ENCODE assay signal across 1 cellular context in the genomic region with DNA sequence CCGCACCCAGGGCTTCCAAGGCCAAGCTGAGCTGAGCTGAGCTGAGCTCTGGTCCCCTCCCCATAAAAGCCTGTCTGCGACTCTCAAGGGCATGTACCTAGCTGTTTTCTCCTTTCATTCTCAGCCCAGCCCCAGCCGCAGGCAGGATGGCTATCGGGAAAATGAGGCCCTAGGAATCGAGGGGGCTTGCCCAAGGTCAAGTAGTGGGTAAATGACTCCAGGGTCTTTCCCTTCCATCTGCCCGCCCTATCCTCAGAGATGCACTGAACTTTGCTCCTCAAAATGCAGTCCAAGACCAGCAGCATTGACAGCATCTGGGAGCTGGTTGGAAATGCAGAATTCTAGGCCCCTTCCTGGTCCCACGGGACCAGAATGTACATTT.
TF ChIP-seq lines count a peak whose summit lies in the region.

No MANE protein-coding gene starts in this region.

TF ChIP-seq in H1, 55 proteins besides CTCF, POLR2A, EP300 and RAD21:
- TF ChIP-seq TBP (IDR thresholded peaks at IDR 0.05; ENCODE audit: low read depth, low read length) = no peak
- no peak for TF ChIP-seq EGR1 (IDR thresholded peaks at IDR 0.05; ENCODE audit: borderline replicate concordance, low read depth, low read length)
- no peak for TF ChIP-seq YY1 (IDR thresholded peaks at IDR 0.05; ENCODE audit: low read depth, low read length)
- TF ChIP-seq TAF1 (IDR thresholded peaks at IDR 0.05; ENCODE audit: low read depth, low read length) = no peak
- no peak for TF ChIP-seq FOSL1 (IDR thresholded peaks at IDR 0.05; ENCODE audit: insufficient read depth, low read depth, low read length)
- no peak for TF ChIP-seq SIN3A (conservative IDR thresholded peaks at IDR 0.05 in 1 of 2, IDR thresholded peaks at IDR 0.05 in 1 of 2; ENCODE audit: low read depth in 1 of 2, low read length in 2 of 2)
- no peak for TF ChIP-seq CTBP2 (IDR thresholded peaks at IDR 0.05; ENCODE audit: borderline replicate concordance, insufficient read depth, insufficient read length, low read length)
- TF ChIP-seq SIRT6 (IDR thresholded peaks at IDR 0.05; ENCODE audit: low read length) = no peak
- TF ChIP-seq CBX8 (IDR thresholded peaks at IDR 0.05; ENCODE audit: borderline replicate concordance, low read depth, low read length) = no peak
- TF ChIP-seq ZNF274 (IDR thresholded peaks at IDR 0.05; ENCODE audit: borderline replicate concordance, extremely low read depth, low read length) = no peak
- TF ChIP-seq GTF2F1 (IDR thresholded peaks at IDR 0.05; ENCODE audit: borderline replicate concordance, low read depth, low read length) = no peak
- TF ChIP-seq ASH2L (IDR thresholded peaks at IDR 0.05; ENCODE audit: low read length) = no peak
- no peak for TF ChIP-seq BACH1 (IDR thresholded peaks at IDR 0.05; ENCODE audit: low read length)
- no peak for TF ChIP-seq RFX5 (IDR thresholded peaks at IDR 0.05; ENCODE audit: borderline replicate concordance, low read depth, low read length)
- TF ChIP-seq TCF12 (IDR thresholded peaks at IDR 0.05; ENCODE audit: low read depth, low read length) = no peak
- TF ChIP-seq, protein P1, sequence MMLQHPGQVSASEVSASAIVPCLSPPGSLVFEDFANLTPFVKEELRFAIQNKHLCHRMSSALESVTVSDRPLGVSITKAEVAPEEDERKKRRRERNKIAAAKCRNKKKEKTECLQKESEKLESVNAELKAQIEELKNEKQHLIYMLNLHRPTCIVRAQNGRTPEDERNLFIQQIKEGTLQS (IDR thresholded peaks at IDR 0.05; ENCODE audit: insufficient read depth, low read depth, low read length) = no peak
- no peak for TF ChIP-seq CBX5 (IDR thresholded peaks at IDR 0.05; ENCODE audit: low read depth, low read length)
- no peak for TF ChIP-seq RXRA (IDR thresholded peaks at IDR 0.05; ENCODE audit: insufficient read depth, low read depth, low read length)
- TF ChIP-seq, protein P2, sequence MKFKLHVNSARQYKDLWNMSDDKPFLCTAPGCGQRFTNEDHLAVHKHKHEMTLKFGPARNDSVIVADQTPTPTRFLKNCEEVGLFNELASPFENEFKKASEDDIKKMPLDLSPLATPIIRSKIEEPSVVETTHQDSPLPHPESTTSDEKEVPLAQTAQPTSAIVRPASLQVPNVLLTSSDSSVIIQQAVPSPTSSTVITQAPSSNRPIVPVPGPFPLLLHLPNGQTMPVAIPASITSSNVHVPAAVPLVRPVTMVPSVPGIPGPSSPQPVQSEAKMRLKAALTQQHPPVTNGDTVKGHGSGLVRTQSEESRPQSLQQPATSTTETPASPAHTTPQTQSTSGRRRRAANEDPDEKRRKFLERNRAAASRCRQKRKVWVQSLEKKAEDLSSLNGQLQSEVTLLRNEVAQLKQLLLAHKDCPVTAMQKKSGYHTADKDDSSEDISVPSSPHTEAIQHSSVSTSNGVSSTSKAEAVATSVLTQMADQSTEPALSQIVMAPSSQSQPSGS (IDR thresholded peaks at IDR 0.05; ENCODE audit: low read length) = no peak
- TF ChIP-seq BCL11A (IDR thresholded peaks at IDR 0.05; ENCODE audit: low read depth in 2 of 2, low read length in 2 of 2) = no peak
